30 cellular contexts compared by ENCODE assay signal in genomic region chr11:129273322-129273721, GRCh38.
"Had no signal": no experiment of that assay in that cellular context is flagged by ENCODE, and none has a peak within 500 bp of the region (broad histone marks: within the 10 kb centered on the region; RNA-seq: fewer than 3 reads in every experiment).

No MANE protein-coding gene starts in this region.

- H3K9me3 Mint-ChIP-seq: activated CD4-positive, alpha-beta memory T cell treated with anti-CD3 and anti-CD28 coated beads for 36 hours; activated CD4-positive, alpha-beta T cell treated with anti-CD3 and anti-CD28 coated beads, Interleukin-2, amount 10 ng/mL, durations not matched to agents 24 days and 14 days; activated naive CD4-positive, alpha-beta T cell treated with anti-CD3 and anti-CD28 coated beads, Interleukin-2, amount 10 ng/mL, durations not matched to agents 7 days and 5 days; activated naive CD4-positive, alpha-beta T cell treated with anti-CD3 and anti-CD28 coated beads, Interleukin-2, amount 50 U/mL, for 72 hours; activated naive CD8-positive, alpha-beta T cell treated with anti-CD3 and anti-CD28 coated beads, Interleukin-2, amount 10 ng/mL, durations not matched to agents 7 days and 5 days; activated T-cell treated with anti-CD3 and anti-CD28 coated beads, Interleukin-2, amount 50 U/mL, for 72 hours; T-helper 2 cell treated with Interferon-gamma antibody and Interleukin-4, amounts not matched to agents 5 μg/mL and 100 μg/mL, for 36 hours had no signal

- H3K27ac Mint-ChIP-seq: activated CD4-positive, alpha-beta memory T cell treated with anti-CD3 and anti-CD28 coated beads for 36 hours; activated CD4-positive, alpha-beta T cell treated with anti-CD3 and anti-CD28 coated beads for 36 hours; activated CD4-positive, alpha-beta T cell treated with anti-CD3 and anti-CD28 coated beads, Interleukin-2, amount 10 ng/mL, durations not matched to agents 24 days and 14 days; activated CD8-positive, alpha-beta memory T cell treated with anti-CD3 and anti-CD28 coated beads, Interleukin-2, amount 10 ng/mL, durations not matched to agents 7 days and 5 days; activated CD8-positive, alpha-beta T cell treated with anti-CD3 and anti-CD28 coated beads, Interleukin-2, amount 10 ng/mL, durations not matched to agents 7 days and 5 days; activated naive CD4-positive, alpha-beta T cell treated with anti-CD3 and anti-CD28 coated beads, Interleukin-2, amount 10 ng/mL, durations not matched to agents 7 days and 5 days; activated naive CD4-positive, alpha-beta T cell treated with anti-CD3 and anti-CD28 coated beads, Interleukin-2, amount 50 U/mL, for 72 hours; activated naive CD8-positive, alpha-beta T cell treated with anti-CD3 and anti-CD28 coated beads, Interleukin-2, amount 10 ng/mL, durations not matched to agents 7 days and 5 days; activated T-cell treated with anti-CD3 and anti-CD28 coated beads, Interleukin-2, amount 50 U/mL, for 72 hours; T-helper 2 cell treated with Interferon-gamma antibody and Interleukin-4, amounts not matched to agents 5 μg/mL and 100 μg/mL, for 36 hours had no signal

- H3K36me3 ChIP-seq: ascending aorta, breast epithelium, cardiac muscle cell, colonic mucosa, esophagus squamous epithelium, gastroesophageal sphincter, heart right ventricle had no signal

- H3K4me2 ChIP-seq: hepatocyte had no signal

- H3K27ac ChIP-seq: ascending aorta, breast epithelium, cardiac muscle cell, colonic mucosa, epithelial cell of prostate, esophagus squamous epithelium, gastroesophageal sphincter, heart right ventricle, hepatocyte had no signal

- H3K4me3 ChIP-seq: ascending aorta, breast epithelium, cardiac muscle cell, colonic mucosa, esophagus squamous epithelium, gastroesophageal sphincter, heart right ventricle, hepatocyte had no signal

- H3K27me3 ChIP-seq: ascending aorta, breast epithelium, colonic mucosa, esophagus squamous epithelium, gastroesophageal sphincter, heart right ventricle, hepatocyte had no signal

- ATAC-seq: activated CD4-positive, alpha-beta T cell treated with anti-CD3 and anti-CD28 coated beads for 36 hours; activated CD8-positive, alpha-beta memory T cell treated with anti-CD3 and anti-CD28 coated beads, Interleukin-2, amount 10 ng/mL, durations not matched to agents 7 days and 5 days; activated CD8-positive, alpha-beta T cell treated with anti-CD3 and anti-CD28 coated beads, Interleukin-2, amount 10 ng/mL, durations not matched to agents 7 days and 5 days; activated naive CD4-positive, alpha-beta T cell treated with anti-CD3 and anti-CD28 coated beads, Interleukin-2, amount 50 U/mL, for 72 hours; activated T-cell treated with anti-CD3 and anti-CD28 coated beads, Interleukin-2, amount 50 U/mL, for 72 hours; gastroesophageal sphincter; heart right ventricle had no signal

- H3K9me3 ChIP-seq: ascending aorta, breast epithelium, colonic mucosa, esophagus squamous epithelium, gastroesophageal sphincter, heart right ventricle had no signal

- H3K36me3 Mint-ChIP-seq: activated CD4-positive, alpha-beta memory T cell treated with anti-CD3 and anti-CD28 coated beads for 36 hours; activated CD8-positive, alpha-beta memory T cell treated with anti-CD3 and anti-CD28 coated beads, Interleukin-2, amount 10 ng/mL, durations not matched to agents 7 days and 5 days; activated naive CD4-positive, alpha-beta T cell treated with anti-CD3 and anti-CD28 coated beads, Interleukin-2, amount 10 ng/mL, durations not matched to agents 7 days and 5 days; activated naive CD8-positive, alpha-beta T cell treated with anti-CD3 and anti-CD28 coated beads, Interleukin-2, amount 10 ng/mL, durations not matched to agents 7 days and 5 days had no signal

- DNase-seq: activated CD4-positive, alpha-beta memory T cell treated with anti-CD3 and anti-CD28 coated beads for 36 hours; activated CD4-positive, alpha-beta T cell treated with anti-CD3 and anti-CD28 coated beads for 36 hours; activated CD4-positive, CD25-positive, alpha-beta regulatory T cell; activated CD4-positive, CD25-positive, alpha-beta regulatory T cell treated with anti-CD3 and anti-CD28 coated beads, Interleukin-2, amount 50 U/mL, for 72 hours; activated CD8-positive, alpha-beta memory T cell treated with anti-CD3 and anti-CD28 coated beads, Interleukin-2, amount 10 ng/mL, durations not matched to agents 7 days and 5 days; activated CD8-positive, alpha-beta memory T cell treated with anti-CD3 and anti-CD28 coated beads, Interleukin-2, amount 50 U/mL, for 4 hours; activated CD8-positive, alpha-beta T cell treated with anti-CD3 and anti-CD28 coated beads, Interleukin-2, amount 10 ng/mL, durations not matched to agents 7 days and 5 days; activated gamma-delta T cell; activated naive CD4-positive, alpha-beta T cell; activated naive CD4-positive, alpha-beta T cell treated with anti-CD3 and anti-CD28 coated beads, Interleukin-2, amount 10 ng/mL, durations not matched to agents 7 days and 5 days; activated naive CD8-positive, alpha-beta T cell treated with anti-CD3 and anti-CD28 coated beads, Interleukin-2, amount 10 ng/mL, durations not matched to agents 7 days and 5 days; activated T-cell treated with anti-CD3 and anti-CD28 coated beads, Interleukin-2, amount 50 U/mL, for 1 hour; activated T-cell treated with anti-CD3 and anti-CD28 coated beads, Interleukin-2, amount 50 U/mL, for 72 hours; central memory CD4-positive, alpha-beta T cell; cerebellar nuclear complex; colonic mucosa; effector CD8-positive, alpha-beta T cell; esophagus squamous epithelium; foreskin melanocyte; heart right ventricle; T1000 had no signal

- H3K4me3 Mint-ChIP-seq: activated CD4-positive, alpha-beta memory T cell treated with anti-CD3 and anti-CD28 coated beads for 36 hours; activated CD4-positive, alpha-beta T cell treated with anti-CD3 and anti-CD28 coated beads for 36 hours; activated CD4-positive, alpha-beta T cell treated with anti-CD3 and anti-CD28 coated beads, Interleukin-2, amount 10 ng/mL, durations not matched to agents 24 days and 14 days; activated CD8-positive, alpha-beta memory T cell treated with anti-CD3 and anti-CD28 coated beads, Interleukin-2, amount 10 ng/mL, durations not matched to agents 7 days and 5 days; activated CD8-positive, alpha-beta T cell treated with anti-CD3 and anti-CD28 coated beads, Interleukin-2, amount 10 ng/mL, durations not matched to agents 7 days and 5 days; activated naive CD4-positive, alpha-beta T cell treated with anti-CD3 and anti-CD28 coated beads, Interleukin-2, amount 10 ng/mL, durations not matched to agents 7 days and 5 days; activated naive CD8-positive, alpha-beta T cell treated with anti-CD3 and anti-CD28 coated beads, Interleukin-2, amount 10 ng/mL, durations not matched to agents 7 days and 5 days; activated T-cell treated with anti-CD3 and anti-CD28 coated beads, Interleukin-2, amount 50 U/mL, for 72 hours; T-helper 2 cell treated with Interferon-gamma antibody and Interleukin-4, amounts not matched to agents 5 μg/mL and 100 μg/mL, for 36 hours had no signal
